Comparison of ENCODE assay signal across 8 cellular contexts in the genomic region with DNA sequence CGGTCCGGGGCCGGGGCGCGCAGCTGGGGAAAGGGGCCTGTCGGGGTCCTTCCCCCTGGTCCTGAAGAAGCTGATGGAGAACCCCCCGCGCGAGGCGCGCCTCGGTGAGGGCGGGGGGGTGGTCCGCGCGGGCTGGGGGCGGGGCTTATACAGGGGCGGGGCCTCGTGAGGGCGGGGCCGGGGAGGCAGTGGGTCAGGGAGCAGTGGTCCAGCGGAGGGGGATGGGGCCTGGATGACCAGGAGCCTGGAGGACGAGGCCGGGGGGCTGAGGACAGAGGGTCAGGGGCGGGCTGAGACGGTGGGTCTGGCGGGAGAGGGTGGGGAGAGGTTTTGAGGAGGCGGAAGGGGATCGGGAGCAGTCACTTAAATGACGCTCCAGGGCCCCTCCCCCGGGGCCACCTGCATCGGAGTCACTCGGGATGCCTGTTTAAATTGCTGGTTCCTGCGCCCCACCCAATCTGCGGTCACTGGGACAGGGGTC. TPM values are rescaled to one million over a fixed set of nuclear protein-coding genes. Genes with fewer than 3 reads are reported as not detected.
DNase-seq lines count a peak whose midpoint lies in the region; ATAC-seq, FAIRE-seq and TF ChIP-seq lines count a peak whose summit lies in the region.

No MANE protein-coding gene starts in this region.

- H3K27ac ChIP-seq in body of pancreas (peak overlapping the region; percentile 95 to 100 (median 97)), skin epidermis (peak overlapping the region; percentile 86 to 100 (median 96))

- POLR2A ChIA-PET in BJ (lab: Charles Lee), result interaction anchor here (0.6 to 0.7 kb wide), 2 partner anchors 20 to 117 kb away, joined by 3 to 7 read pairs; no protein-coding TSS in a partner anchor

- H3K27me3 ChIP-seq in BJ (ENCODE audit: control insufficient read depth, insufficient read depth, low read length) (no peaks in the 10 kb centered on the region), body of pancreas (no peaks in the 10 kb centered on the region), iPS-15b (ENCODE audit: control insufficient read depth, insufficient read depth, low read length) (no peaks in the 10 kb centered on the region)

- CTCF ChIA-PET in BJ (lab: Yijun Ruan, JAX), result interaction anchor here (1.3 to 4.4 kb wide), 2 partner anchors 15 to 21 kb away, joined by 3 to 23 read pairs; no protein-coding TSS in a partner anchor

- H3K4me1 ChIP-seq in body of pancreas (peaks cover 27% of the 10 kb centered on the region), iPS-15b (ENCODE audit: control insufficient read depth, insufficient read depth, low read length) (peaks cover 9% of the 10 kb centered on the region)

- H3K9ac ChIP-seq in iPS-15b (ENCODE audit: low read depth, low read length), result peak overlapping the region; percentile 24

- H3K9me3 ChIP-seq in body of pancreas, result no peaks in the 10 kb centered on the region
- H3K9me3 ChIP-seq in iPS-15b (ENCODE audit: control insufficient read depth, insufficient read depth, low read length), result no peaks in the 10 kb centered on the region

- H3K36me3 ChIP-seq in BJ (ENCODE audit: control insufficient read depth, insufficient read depth, low read length) (peaks cover under 1% of the 10 kb centered on the region; the same call in 1 of the 2 replicates), body of pancreas (replicated peaks in 1 of 2; ENCODE audit: insufficient read depth in 1 of 2, low read depth in 2 of 2) (no peaks in the 10 kb centered on the region), iPS-15b (ENCODE audit: control insufficient read depth, insufficient read depth, low read length) (no peaks in the 10 kb centered on the region)

- intact Hi-C loops in body of pancreas (cut with DNase I), result no loop called here

- no peak for DNase-seq in BJ (ENCODE audit: low read depth)
- peak; percentile 74 for DNase-seq in GM19239 (ENCODE audit: insufficient read length, low spot score)
- DNase-seq in T-helper 22 cell (ENCODE audit: low read depth), result peak; percentile 49
- peak; percentile 60 to 68 (median 66) for DNase-seq in body of pancreas
- DNase-seq in NCI-H510A (lab: John Stamatoyannopoulos, UW), result no peak

- 0% methylated on average over 11 to 33 of the region's 35 CpGs for WGBS in body of pancreas, 2 donors

- TF ChIP-seq CTCF in BJ (IDR thresholded peaks at IDR 0.05; ENCODE audit: insufficient read depth, low read depth, low read length), result no peak
- no peak for TF ChIP-seq CTCF in body of pancreas (IDR thresholded peaks at IDR 0.05)

- ATAC-seq in HG03442 (IDR thresholded peaks at IDR 0.05; ENCODE audit: unreplicated experiment), result peak; percentile 26
- ATAC-seq in body of pancreas, result peak; percentile 21

- FAIRE-seq in GM19239 (lab: Jason Lieb, UNC), result peak; percentile 56

- H3K4me3 ChIP-seq in BJ (ENCODE audit: low read depth, low read length) (peak overlapping the region; percentile 70), body of pancreas (peak overlapping the region; percentile 48 to 74), iPS-15b (ENCODE audit: low read depth, low read length) (peak overlapping the region; percentile 81), skin epidermis (peak overlapping the region; percentile 80 to 95 (median 87))

- TF ChIP-seq POLR2A in body of pancreas (IDR thresholded peaks at IDR 0.05), result no peak

RNA-seq across cellular contexts. Expression of gene TEF, which starts 0.4 kb away (rescaled TPM):
- polyA plus RNA-seq in BJ (2011; rRNA removed), result 21.0 and 28.7 TPM in 2 replicates
- polyA minus RNA-seq in BJ (2011; rRNA and poly(A)+ RNA removed), result 26.2 and 39.5 TPM in 2 replicates
- 10 to 100 TPM; 10.9 to 29.0 TPM for total RNA-seq in body of pancreas

Comparison
In these comparisons a context has a peak if more than half of its experiments do, and no peak if none do; other contexts are left out.
1. DNase-seq: peak in GM19239 (single experiment), T-helper 22 cell (single experiment) and body of pancreas (4 of 4); none in BJ (single experiment) and NCI-H510A (single experiment).
2. Peak in every context shown above with its lines, with median percentiles within 50 percentile points of each other: H3K4me3 ChIP-seq.